Comparison of ENCODE assay signal across 22 cellular contexts in genomic region chr6:111699123-111699522, GRCh38.
DNase-seq lines count a peak whose midpoint lies in the region; ATAC-seq and TF ChIP-seq lines count a peak whose summit lies in the region.
"Had no signal": no experiment of that assay in that cellular context is flagged by ENCODE, and none has a peak within 500 bp of the region (broad histone marks: within the 10 kb centered on the region; RNA-seq: fewer than 3 reads in every experiment).

No MANE protein-coding gene starts in this region.

- no peak for ATAC-seq in activated T-helper 17 cell treated with anti-CD3 and anti-CD28 coated beads, Interleukin-2, amount 50 U/mL, for 72 hours (replicated peaks)
- no peak for ATAC-seq in natural killer cell
- no peak for ATAC-seq in GM18502 (IDR thresholded peaks at IDR 0.05; ENCODE audit: poor library complexity, unreplicated experiment)
- no peak for ATAC-seq in GM19397 (IDR thresholded peaks at IDR 0.05; ENCODE audit: unreplicated experiment)
- ATAC-seq: HCT116, PC-3 had no signal

- H3K9me2 ChIP-seq in OCI-LY7 (ENCODE audit: insufficient read depth, low read length) = no peaks in the 10 kb centered on the region

- no peak overlapping the region for H2AFZ ChIP-seq in OCI-LY7 (ENCODE audit: low read length)

- H3K4me3 ChIP-seq in CD8-positive, alpha-beta memory T cell (ENCODE audit: low read length) = no peak overlapping the region
- no peak overlapping the region for H3K4me3 ChIP-seq in OCI-LY7 (ENCODE audit: low read depth, low read length, poor library complexity, severe bottlenecking)
- H3K4me3 ChIP-seq: BLaER1 treated with 17β-estradiol and CSF1 and Interleukin-3, amounts not matched to agents 10 nM and 100 nM had no signal

- H4K20me1 ChIP-seq in OCI-LY7 (ENCODE audit: insufficient read depth, low read length) = no peaks in the 10 kb centered on the region; the same call in 1 of the 2 replicates
- H4K20me1 ChIP-seq: BLaER1 treated with 17β-estradiol and CSF1 and Interleukin-3, amounts not matched to agents 10 nM and 100 nM had no signal

- H3K4me1 ChIP-seq in CD8-positive, alpha-beta memory T cell (ENCODE audit: insufficient read depth, low read length) = peaks cover 19% of the 10 kb centered on the region
- no peaks in the 10 kb centered on the region for H3K4me1 ChIP-seq in OCI-LY7 (ENCODE audit: insufficient read depth, low read length, poor library complexity, severe bottlenecking)

- TF ChIP-seq CTCF in natural killer cell (IDR thresholded peaks at IDR 0.05) (no peak), OCI-LY7 (conservative IDR thresholded peaks at IDR 0.05; ENCODE audit: low read length) (no peak)

- H3K27ac ChIP-seq in CD8-positive, alpha-beta memory T cell (ENCODE audit: low read depth, low read length) = no peak overlapping the region
- H3K27ac ChIP-seq in OCI-LY7 (ENCODE audit: low read depth, low read length, poor library complexity, severe bottlenecking) = no peak overlapping the region
- H3K27ac ChIP-seq: BLaER1 treated with 17β-estradiol and CSF1 and Interleukin-3, amounts not matched to agents 10 nM and 100 nM; HL-60 had no signal

- peaks cover 58% of the 10 kb centered on the region for H3K4me1 Mint-ChIP-seq in activated naive CD4-positive, alpha-beta T cell treated with anti-CD3 and anti-CD28 coated beads, Interleukin-2, amount 50 U/mL, for 24 hours
- H3K4me1 Mint-ChIP-seq in CD8-positive, alpha-beta memory T cell = peaks cover 57 to 77% (median 63%) of the 10 kb centered on the region in 3 donors
- peaks cover 20% of the 10 kb centered on the region for H3K4me1 Mint-ChIP-seq in activated T-helper 17 cell treated with anti-CD3 and anti-CD28 coated beads, Interleukin-2, amount 50 U/mL, for 72 hours
- H3K4me1 Mint-ChIP-seq in natural killer cell = peaks cover 20 to 26% of the 10 kb centered on the region in 2 donors

- peaks cover 51% of the 10 kb centered on the region for H3K36me3 ChIP-seq in CD8-positive, alpha-beta memory T cell (ENCODE audit: insufficient read depth, low read length)
- peaks cover 23% of the 10 kb centered on the region for H3K36me3 ChIP-seq in OCI-LY7 (ENCODE audit: insufficient read depth, low read length)

- peak overlapping the region; percentile 13 for H3K4me3 Mint-ChIP-seq in activated naive CD4-positive, alpha-beta T cell treated with anti-CD3 and anti-CD28 coated beads, Interleukin-2, amount 50 U/mL, for 24 hours
- H3K4me3 Mint-ChIP-seq in CD8-positive, alpha-beta memory T cell = peak overlapping the region in 4 of 7 donors; percentile 18 to 54 (median 36)
- no peak overlapping the region for H3K4me3 Mint-ChIP-seq in activated T-helper 17 cell treated with anti-CD3 and anti-CD28 coated beads, Interleukin-2, amount 50 U/mL, for 72 hours
- H3K4me3 Mint-ChIP-seq in natural killer cell = no peak overlapping the region

- H3K27me3 ChIP-seq in CD8-positive, alpha-beta memory T cell (ENCODE audit: insufficient read depth, low read length, poor library complexity, severe bottlenecking) = no peaks in the 10 kb centered on the region
- H3K27me3 ChIP-seq: BLaER1 treated with 17β-estradiol and CSF1 and Interleukin-3, amounts not matched to agents 10 nM and 100 nM had no signal

- H3K9me3 ChIP-seq in CD8-positive, alpha-beta memory T cell (ENCODE audit: low read length) = no peaks in the 10 kb centered on the region
- H3K9me3 ChIP-seq in OCI-LY7 (ENCODE audit: low read length) = no peaks in the 10 kb centered on the region
- H3K9me3 ChIP-seq: BLaER1 treated with 17β-estradiol and CSF1 and Interleukin-3, amounts not matched to agents 10 nM and 100 nM had no signal

- CTCF ChIA-PET in CD8-positive, alpha-beta memory T cell (lab: Charles Lee) = interaction anchor here (1.5 kb wide), 1 partner anchor 344 kb away, joined by 3 read pairs; no protein-coding TSS in a partner anchor
- CTCF ChIA-PET in OCI-LY7 (lab: Charles Lee; ENCODE audit: unreplicated experiment) = no interaction called here

- no peaks in the 10 kb centered on the region for H3K27me3 Mint-ChIP-seq in activated naive CD4-positive, alpha-beta T cell treated with anti-CD3 and anti-CD28 coated beads, Interleukin-2, amount 50 U/mL, for 24 hours
- H3K27me3 Mint-ChIP-seq in CD8-positive, alpha-beta memory T cell = peaks cover 0 to 2% of the 10 kb centered on the region in 2 donors
- no peaks in the 10 kb centered on the region for H3K27me3 Mint-ChIP-seq in activated T-helper 17 cell treated with anti-CD3 and anti-CD28 coated beads, Interleukin-2, amount 50 U/mL, for 72 hours
- H3K27me3 Mint-ChIP-seq in natural killer cell (ENCODE audit: low read depth in 2 of 2) = no peaks in the 10 kb centered on the region

- no peaks in the 10 kb centered on the region for H3K9me3 Mint-ChIP-seq in activated naive CD4-positive, alpha-beta T cell treated with anti-CD3 and anti-CD28 coated beads, Interleukin-2, amount 50 U/mL, for 24 hours
- no peaks in the 10 kb centered on the region for H3K9me3 Mint-ChIP-seq in CD8-positive, alpha-beta memory T cell
- H3K9me3 Mint-ChIP-seq in activated T-helper 17 cell treated with anti-CD3 and anti-CD28 coated beads, Interleukin-2, amount 50 U/mL, for 72 hours = no peaks in the 10 kb centered on the region
- H3K9me3 Mint-ChIP-seq in natural killer cell = no peaks in the 10 kb centered on the region

- no peaks in the 10 kb centered on the region for H3K79me2 ChIP-seq in OCI-LY7 (ENCODE audit: insufficient read depth, low read depth, low read length)

- BruUV-seq in OCI-LY7 (replicated peaks; lab: Mats Ljungman, UMichigan) = no TSS peak

- peaks cover 28% of the 10 kb centered on the region for H3K36me3 Mint-ChIP-seq in activated naive CD4-positive, alpha-beta T cell treated with anti-CD3 and anti-CD28 coated beads, Interleukin-2, amount 50 U/mL, for 24 hours
- peaks cover 16 to 97% (median 42%) of the 10 kb centered on the region in 3 donors for H3K36me3 Mint-ChIP-seq in CD8-positive, alpha-beta memory T cell
- peaks cover 100% of the 10 kb centered on the region for H3K36me3 Mint-ChIP-seq in activated T-helper 17 cell treated with anti-CD3 and anti-CD28 coated beads, Interleukin-2, amount 50 U/mL, for 72 hours (ENCODE audit: low read depth)
- H3K36me3 Mint-ChIP-seq in natural killer cell = peaks cover 28% of the 10 kb centered on the region

- H3K4me2 ChIP-seq in OCI-LY7 (ENCODE audit: low read length) = no peak overlapping the region
- H3K4me2 ChIP-seq: BLaER1 treated with 17β-estradiol and CSF1 and Interleukin-3, amounts not matched to agents 10 nM and 100 nM had no signal

- intact Hi-C loops in natural killer cell (cut with micrococcal nuclease) (no loop called here), OCI-LY7 (cut with micrococcal nuclease; ENCODE audit: unreplicated experiment) (no loop called here)

- POLR2A ChIA-PET in CD8-positive, alpha-beta memory T cell (lab: Charles Lee) = no interaction called here
- POLR2A ChIA-PET in OCI-LY7 (lab: Charles Lee) = no interaction called here

- H3K27ac Mint-ChIP-seq in activated naive CD4-positive, alpha-beta T cell treated with anti-CD3 and anti-CD28 coated beads, Interleukin-2, amount 50 U/mL, for 24 hours = peak overlapping the region; percentile 83
- peak overlapping the region in 7 of 8 donors; percentile 42 to 87 (median 61) for H3K27ac Mint-ChIP-seq in CD8-positive, alpha-beta memory T cell
- H3K27ac Mint-ChIP-seq in activated T-helper 17 cell treated with anti-CD3 and anti-CD28 coated beads, Interleukin-2, amount 50 U/mL, for 72 hours = peak overlapping the region; percentile 74
- H3K27ac Mint-ChIP-seq in natural killer cell = peak overlapping the region; percentile 39 to 40

- no peak for DNase-seq in activated naive CD4-positive, alpha-beta T cell treated with anti-CD3 and anti-CD28 coated beads, Interleukin-2, amount 50 U/mL, for 16 hours
- no peak for DNase-seq in CD8-positive, alpha-beta memory T cell
- DNase-seq in natural killer cell = no peak
- no peak for DNase-seq in OCI-LY7 (ENCODE audit: low spot score)
- DNase-seq: COR-L47, DMS 273 treated with DMSO at 0.1 percent for 48 hours, GOT3, Karpas-422, NCI-H1417 treated with DMSO at 0.1 percent for 48 hours, NCI-H1930, NCI-H226, NCI-H524, PC-3, RPMI8226, SHP77 treated with DMSO at 0.1 percent for 48 hours had no signal

Comparison
In these comparisons a context has a peak if more than half of its experiments do, and no peak if none do; other contexts are left out.
1. H3K4me3 Mint-ChIP-seq: peak in activated naive CD4-positive, alpha-beta T cell treated with anti-CD3 and anti-CD28 coated beads, Interleukin-2, amount 50 U/mL, for 24 hours (single experiment) and CD8-positive, alpha-beta memory T cell (4 of 7); none in activated T-helper 17 cell treated with anti-CD3 and anti-CD28 coated beads, Interleukin-2, amount 50 U/mL, for 72 hours (single experiment) and natural killer cell (single experiment).
2. Peak in every context shown above with its lines, with median percentiles within 50 percentile points of each other: H3K27ac Mint-ChIP-seq.